22 cellular contexts compared by ENCODE assay signal in the genomic region with DNA sequence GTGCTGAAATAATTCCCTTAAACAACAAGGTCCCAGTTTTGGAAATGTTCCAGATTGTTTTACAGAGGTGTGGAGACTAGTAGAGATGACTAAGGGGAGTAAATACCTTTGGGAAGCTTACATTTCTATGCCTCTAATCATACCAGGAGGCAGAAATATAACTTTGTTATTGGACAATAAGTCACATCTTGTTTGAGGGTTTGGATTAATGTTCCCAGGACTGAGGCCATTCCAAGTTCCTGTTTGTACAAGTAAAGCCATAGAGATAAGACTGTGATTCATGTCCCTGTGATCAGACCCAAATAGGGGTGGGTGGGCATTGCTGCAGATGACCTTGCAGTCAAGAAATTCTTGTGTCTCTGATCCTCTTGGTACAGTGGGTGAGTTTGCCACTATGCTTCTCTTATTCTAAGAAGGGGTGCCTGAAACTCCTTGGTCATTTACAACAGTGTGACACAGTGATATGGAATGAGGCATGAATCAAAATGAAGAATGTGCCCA.
A peak's percentile ranks its signal among the peaks of the same experiment; 100 is the strongest.
DNase-seq lines count a peak whose midpoint lies in the region; ATAC-seq and TF ChIP-seq lines count a peak whose summit lies in the region.
"Had no signal": no experiment of that assay in that cellular context is flagged by ENCODE, and none has a peak within 500 bp of the region (broad histone marks: within the 10 kb centered on the region; RNA-seq: fewer than 3 reads in every experiment).

No MANE protein-coding gene starts in this region.

- H3K4me3 ChIP-seq in fibroblast of mammary gland (ENCODE audit: control insufficient read depth, low read depth, low read length) = no peak overlapping the region
- H3K4me3 ChIP-seq: colonic mucosa, heart left ventricle, thoracic aorta had no signal

- DNase-seq in GM04503 (ENCODE audit: low read depth) (peak; percentile 3), SW480 (ENCODE audit: low spot score) (peak; percentile 2), fibroblast of mammary gland (ENCODE audit: low read depth) (peak; percentile 1), renal cortical epithelial cell (ENCODE audit: low read depth) (peak; percentile 94), DMS53 (lab: John Stamatoyannopoulos, UW) (no peak), amniotic stem cell (lab: John Stamatoyannopoulos, UW) (no peak)
- DNase-seq: activated CD4-positive, alpha-beta T cell treated with anti-CD3 and anti-CD28 coated beads for 36 hours; brain microvascular endothelial cell; CD4-positive, alpha-beta memory T cell; colonic mucosa; DMS153; GDM1; heart left ventricle; NCI-H187 treated with DMSO at 0.1 percent for 48 hours; NCI-H2227 treated with DMSO at 0.1 percent for 48 hours; NCI-H774; SIG-M5; stimulated activated CD4-positive, alpha-beta T cell treated with anti-CD3 and anti-CD28 coated beads, Interleukin-2, amount 100 ng/mL, for 24 hours had no signal

- TF ChIP-seq CTCF in fibroblast of mammary gland (conservative IDR thresholded peaks at IDR 0.05; ENCODE audit: control insufficient read depth, insufficient read depth, low read depth, low read length) = no peak

- no peak for ATAC-seq in HG03565 (IDR thresholded peaks at IDR 0.05; ENCODE audit: unreplicated experiment)
- no peak for ATAC-seq in GM18909 (IDR thresholded peaks at IDR 0.05; ENCODE audit: poor library complexity, unreplicated experiment)
- ATAC-seq: activated CD4-positive, alpha-beta T cell treated with anti-CD3 and anti-CD28 coated beads for 36 hours; heart left ventricle; stimulated activated effector memory CD8-positive, alpha-beta T cell treated with anti-CD3 and anti-CD28 coated beads, Interleukin-12 subunit alpha, Interleukin-12 subunit beta, amount 100 ng/mL, for 72 hours had no signal

Comparison
In these comparisons a context has a peak if more than half of its experiments do, and no peak if none do; other contexts are left out.
1. DNase-seq: peak in GM04503 (single experiment), SW480 (single experiment), fibroblast of mammary gland (single experiment) and renal cortical epithelial cell (single experiment); none in DMS53 (single experiment) and amniotic stem cell (single experiment).